19 cellular contexts compared by ENCODE assay signal in the genomic region with DNA sequence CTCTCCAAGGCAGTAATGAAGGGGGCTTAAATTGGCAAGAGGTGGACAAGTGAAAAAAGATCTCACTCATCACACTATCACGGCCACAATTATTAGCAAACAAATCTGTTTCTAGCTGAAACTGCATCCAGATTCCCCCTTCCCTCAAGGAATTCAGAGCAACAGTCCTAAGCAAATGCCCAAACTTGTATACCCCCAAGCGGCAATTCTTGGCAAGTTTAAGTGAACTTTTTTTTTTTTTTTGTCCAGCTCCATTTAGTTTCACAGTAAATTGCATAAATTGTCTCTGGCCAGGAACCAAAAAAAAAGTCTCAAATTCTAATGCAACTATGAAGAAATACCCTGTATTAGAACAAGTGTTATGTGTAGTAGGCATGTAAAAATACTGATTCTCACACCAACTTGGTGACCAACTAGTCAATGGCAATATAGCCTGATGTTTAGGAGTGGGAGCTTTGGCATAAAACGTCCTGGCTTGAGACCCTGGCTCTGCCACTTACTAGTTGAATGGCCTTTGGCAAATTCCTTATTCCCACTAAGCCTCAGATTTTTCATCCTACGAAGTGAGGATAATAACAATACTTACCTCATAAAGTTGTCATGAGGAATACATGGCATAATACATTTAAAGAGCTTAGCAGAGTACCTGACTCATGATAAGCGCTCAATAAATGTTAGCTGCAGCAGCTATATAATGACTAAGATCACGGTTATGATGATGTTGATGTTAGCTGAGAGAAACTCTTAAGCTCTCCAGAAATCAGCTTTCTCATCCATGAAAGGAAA.
DNase-seq lines count a peak whose midpoint lies in the region; ATAC-seq and TF ChIP-seq lines count a peak whose summit lies in the region.
"Had no signal": no experiment of that assay in that cellular context is flagged by ENCODE, and none has a peak within 500 bp of the region (broad histone marks: within the 10 kb centered on the region; RNA-seq: fewer than 3 reads in every experiment).

No MANE protein-coding gene starts in this region.

- H3K27me3 ChIP-seq in heart right ventricle (no peaks in the 10 kb centered on the region), aorta (ENCODE audit: control insufficient read depth in 1 of 2, insufficient read depth in 2 of 2, low read length in 1 of 2) (no peaks in the 10 kb centered on the region)

- intact Hi-C loops in Right ventricle myocardium superior (cut with DNase I) (no loop called here), heart right ventricle (cut with DNase I) (no loop called here), aorta (cut with DNase I) (no loop called here)

- ATAC-seq in Right ventricle myocardium superior (ENCODE audit: poor library complexity) (peak; percentile 48), heart right ventricle (no peak), aorta (ENCODE audit: low FRiP score) (peak; percentile 62), GM21360 (IDR thresholded peaks at IDR 0.05; ENCODE audit: unreplicated experiment) (no peak)
- ATAC-seq: GM12878, left lobe of liver, T-cell had no signal

- no peak overlapping the region for H3K27ac Mint-ChIP-seq in mesothelial cell of epicardium
- H3K27ac Mint-ChIP-seq: activated CD4-positive, alpha-beta T cell treated with anti-CD3 and anti-CD28 coated beads, Interleukin-2, amount 10 ng/mL, durations not matched to agents 24 days and 14 days; T-cell had no signal

- no peak for TF ChIP-seq CTCF in heart right ventricle (IDR thresholded peaks at IDR 0.05)
- TF ChIP-seq CTCF in mesothelial cell of epicardium (IDR thresholded peaks at IDR 0.05; ENCODE audit: unreplicated experiment), result no peak

- H3K27ac ChIP-seq in heart right ventricle (no peak overlapping the region), aorta (ENCODE audit: low read depth in 1 of 2, low read length in 2 of 2) (no peak overlapping the region), substantia nigra (ENCODE audit: low read depth, low read length, poor library complexity, severe bottlenecking) (no peak overlapping the region)

- no peak overlapping the region for H3K4me3 ChIP-seq in heart right ventricle
- H3K4me3 ChIP-seq in aorta (ENCODE audit: low read length in 2 of 2), result no peak overlapping the region
- H3K4me3 ChIP-seq: GM12878 had no signal

- WGBS in heart right ventricle, 2 donors, result 84 to 85% methylated on average over 6 of the region's 6 CpGs
- 37 to 40% methylated on average over 6 of the region's 6 CpGs for WGBS in aorta, 2 donors

- H3K9me3 ChIP-seq in heart right ventricle (no peaks in the 10 kb centered on the region), aorta (ENCODE audit: control insufficient read depth, low read length) (no peaks in the 10 kb centered on the region)

- no peak overlapping the region for H3K4me3 Mint-ChIP-seq in mesothelial cell of epicardium
- H3K4me3 Mint-ChIP-seq: activated CD4-positive, alpha-beta T cell treated with anti-CD3 and anti-CD28 coated beads, Interleukin-2, amount 10 ng/mL, durations not matched to agents 24 days and 14 days; T-cell had no signal

- H3K9me3 Mint-ChIP-seq in mesothelial cell of epicardium, result no peaks in the 10 kb centered on the region
- H3K9me3 Mint-ChIP-seq: activated CD4-positive, alpha-beta T cell treated with anti-CD3 and anti-CD28 coated beads, Interleukin-2, amount 10 ng/mL, durations not matched to agents 24 days and 14 days had no signal

- peaks cover 1% of the 10 kb centered on the region for H3K4me1 Mint-ChIP-seq in mesothelial cell of epicardium
- H3K4me1 Mint-ChIP-seq: activated CD4-positive, alpha-beta T cell treated with anti-CD3 and anti-CD28 coated beads, Interleukin-2, amount 10 ng/mL, durations not matched to agents 24 days and 14 days; T-cell had no signal

- H3K27me3 Mint-ChIP-seq in mesothelial cell of epicardium (ENCODE audit: low read depth), result no peaks in the 10 kb centered on the region
- H3K27me3 Mint-ChIP-seq: activated CD4-positive, alpha-beta T cell treated with anti-CD3 and anti-CD28 coated beads, Interleukin-2, amount 10 ng/mL, durations not matched to agents 24 days and 14 days had no signal

- DNase-seq in Right ventricle myocardium superior (no peak), heart right ventricle (no peak), astrocyte of the hippocampus (ENCODE audit: low read depth, low spot score) (peak; percentile 62), fibroblast of the conjunctiva (ENCODE audit: low read depth) (peak; percentile 73), aorta (no peak), substantia nigra (lab: John Stamatoyannopoulos, UW) (no peak), mesothelial cell of epicardium (ENCODE audit: low spot score in 2 of 2, unreplicated experiment in 2 of 2) (no peak)
- DNase-seq: activated CD4-positive, alpha-beta T cell treated with anti-CD3 and anti-CD28 coated beads, Interleukin-2, amount 10 ng/mL, durations not matched to agents 24 days and 14 days; activated CD8-positive, alpha-beta memory T cell treated with anti-CD3 and anti-CD28 coated beads, Interleukin-2, amount 50 U/mL, for 4 hours; activated gamma-delta T cell; amygdala; C1 segment of cervical spinal cord; NCI-H510A treated with DMSO at 0.1 percent for 48 hours; SHP77 treated with DMSO at 0.1 percent for 48 hours; stimulated activated CD4-positive, alpha-beta T cell treated with anti-CD3 and anti-CD28 coated beads, Interleukin-12 subunit alpha, Interleukin-12 subunit beta, amount 100 ng/mL, for 4 hours; T-cell had no signal

- H3K4me1 ChIP-seq in heart right ventricle, result no peaks in the 10 kb centered on the region
- H3K4me1 ChIP-seq in aorta (ENCODE audit: control insufficient read depth in 1 of 2, insufficient read depth in 2 of 2, low read length in 2 of 2), result peaks cover 2 to 3% of the 10 kb centered on the region in 2 donors

- H3K36me3 Mint-ChIP-seq in mesothelial cell of epicardium, result no peaks in the 10 kb centered on the region
- H3K36me3 Mint-ChIP-seq: T-cell had no signal

- H3K36me3 ChIP-seq in heart right ventricle (no peaks in the 10 kb centered on the region), aorta (ENCODE audit: control insufficient read depth in 1 of 2, insufficient read depth in 2 of 2, low read length in 1 of 2) (no peaks in the 10 kb centered on the region)

Comparison
In these comparisons a context has a peak if more than half of its experiments do, and no peak if none do; other contexts are left out.
1. ATAC-seq: peak in Right ventricle myocardium superior (single experiment) and aorta (single experiment); none in heart right ventricle (0 of 8) and GM21360 (single experiment).
2. DNase-seq: peak in astrocyte of the hippocampus (single experiment) and fibroblast of the conjunctiva (single experiment); none in Right ventricle myocardium superior (single experiment), heart right ventricle (0 of 2), aorta (0 of 2), substantia nigra (0 of 49) and mesothelial cell of epicardium (0 of 2).